ENCODE assay signal across 9 cellular contexts in genomic region chr5:115379622-115380344, GRCh38.
DNase-seq lines count a peak whose midpoint lies in the region; ATAC-seq, FAIRE-seq and TF ChIP-seq lines count a peak whose summit lies in the region.
"Had no signal": no experiment of that assay in that cellular context is flagged by ENCODE, and none has a peak within 500 bp of the region (broad histone marks: within the 10 kb centered on the region; RNA-seq: fewer than 3 reads in every experiment).

No MANE protein-coding gene starts in this region.

- no peak overlapping the region for H3K14ac ChIP-seq in H1 (ENCODE audit: insufficient read length)

- H3K9ac ChIP-seq in KMS-11 (peak overlapping the region; percentile 23; the same call in 1 of the 2 replicates), H1 (replicated peaks in 1 of 4; ENCODE audit: extremely low read depth in 1 of 4, low read depth in 3 of 4, low read length in 3 of 4) (no peak overlapping the region)

- no peak for TF ChIP-seq RAD21 in H1 (IDR thresholded peaks at IDR 0.05 in 1 of 2, conservative IDR thresholded peaks at IDR 0.05 in 1 of 2; ENCODE audit: low read depth in 2 of 2, low read length in 2 of 2)

- ATAC-seq in GM21515 (IDR thresholded peaks at IDR 0.05; ENCODE audit: unreplicated experiment) (peak; percentile 63), heart right ventricle (no peak)

- H3K4me3 ChIP-seq in KMS-11 (IDR thresholded peaks at IDR 0.05; ENCODE audit: insufficient read depth, low read depth, low read length) (no peak overlapping the region), H1 (ENCODE audit: extremely low read depth in 1 of 4, insufficient read depth in 2 of 4, low read depth in 3 of 4, low read length in 4 of 4) (no peak overlapping the region), heart right ventricle (no peak overlapping the region)

- no peak overlapping the region for H2BK20ac ChIP-seq in H1 (ENCODE audit: low read length)

- no peak overlapping the region for H2BK15ac ChIP-seq in H1 (ENCODE audit: low read length)

- no peaks in the 10 kb centered on the region for H3K36me3 ChIP-seq in KMS-11 (ENCODE audit: insufficient read depth)
- H3K36me3 ChIP-seq in H1 (ENCODE audit: control insufficient read depth in 2 of 4, insufficient read depth in 4 of 4, low read length in 3 of 4): no peaks in the 10 kb centered on the region
- no peaks in the 10 kb centered on the region for H3K36me3 ChIP-seq in heart right ventricle

- FAIRE-seq in GM12891 (lab: Jason Lieb, UNC): peak; percentile 56
- no peak for FAIRE-seq in H1 (lab: Jason Lieb, UNC)

- no peak overlapping the region for H2BK120ac ChIP-seq in H1 (replicated peaks; ENCODE audit: low read depth, low read length)

- no peak overlapping the region for H4K91ac ChIP-seq in H1 (replicated peaks; ENCODE audit: insufficient read length, low read length)

- no peak overlapping the region for H4K5ac ChIP-seq in H1 (ENCODE audit: insufficient read length, low read depth, low read length)

- no peak overlapping the region for H2AK5ac ChIP-seq in H1 (ENCODE audit: low read depth, low read length)

- H3K27me3 ChIP-seq in KMS-11 (ENCODE audit: insufficient read depth, low read depth) (no peaks in the 10 kb centered on the region), H1 (replicated peaks in 1 of 4; ENCODE audit: control insufficient read depth in 3 of 4, extremely low read depth in 1 of 4, insufficient read depth in 3 of 4, low read length in 3 of 4) (no peaks in the 10 kb centered on the region), heart right ventricle (no peaks in the 10 kb centered on the region)

- POLR2A ChIA-PET in H1 (lab: Charles Lee; ENCODE audit: partially characterized antibody): no interaction called here

- H3K9me3 ChIP-seq in H1 (ENCODE audit: insufficient read depth in 2 of 2, low read depth in 1 of 2, low read length in 1 of 2) (no peaks in the 10 kb centered on the region), heart right ventricle (no peaks in the 10 kb centered on the region)

- no peak overlapping the region for H3K56ac ChIP-seq in H1 (replicated peaks; ENCODE audit: insufficient read length, low read depth, low read length)

- CTCF ChIA-PET in H1 (lab: Charles Lee; ENCODE audit: partially characterized antibody): interaction anchor here (0.7 to 4.9 kb wide), 4 partner anchors 10 to 168 kb away, joined by 6 to 14 read pairs (median 8); no protein-coding TSS in a partner anchor

- H2AFZ ChIP-seq in KMS-11 (ENCODE audit: low read depth): peak overlapping the region; percentile 29; the same call in 1 of the 2 replicates
- H2AFZ ChIP-seq in H1 (ENCODE audit: low read length): no peak overlapping the region

- no peaks in the 10 kb centered on the region for H3K23me2 ChIP-seq in H1 (ENCODE audit: low read depth, low read length)

- no peaks in the 10 kb centered on the region for H3K79me1 ChIP-seq in H1 (ENCODE audit: low read depth, low read length)

- no peaks in the 10 kb centered on the region for H4K20me1 ChIP-seq in KMS-11 (ENCODE audit: insufficient read depth)
- H4K20me1 ChIP-seq in H1 (replicated peaks in 1 of 2; ENCODE audit: control insufficient read depth in 1 of 2, insufficient read depth in 2 of 2, low read length in 2 of 2): no peaks in the 10 kb centered on the region

- H4K8ac ChIP-seq in H1 (ENCODE audit: extremely low read depth, insufficient read depth, low read length): peak overlapping the region; percentile 80; the same call in 1 of the 2 replicates

- 91% methylated on average over 8 of the region's 8 CpGs; no CpG with 5 or more reads in 1 of the 2 experiments for WGBS in H1 (ENCODE audit: extremely low coverage in 1 of 2, insufficient coverage in 1 of 2, insufficient read length in 1 of 2, insufficient replicate concordance in 2 of 2, low coverage in 1 of 2, low lambda C conversion rate in 2 of 2, missing lambda C conversion rate in 1 of 2), 2 experiments
- WGBS in heart right ventricle, 2 donors: 84 to 87% methylated on average over 8 of the region's 8 CpGs

- H3K4me1 ChIP-seq in KMS-11 (ENCODE audit: low read depth, poor library complexity, severe bottlenecking) (peaks cover 69% of the 10 kb centered on the region), H1 (replicated peaks in 1 of 4; ENCODE audit: control insufficient read depth in 3 of 4, insufficient read depth in 4 of 4, low read length in 3 of 4) (no peaks in the 10 kb centered on the region), heart right ventricle (peaks cover 0 to 28% (median 14%) of the 10 kb centered on the region in 9 donors)

- H2BK12ac ChIP-seq in H1 (ENCODE audit: low read depth, low read length): no peak overlapping the region

- intact Hi-C loops in heart right ventricle (cut with DNase I): loop anchor here (2.0 to 10.0 kb wide), 13 partner anchors 38 to 208 kb away; partner anchors contain the start of gene FEM1C (in 4 of the 10)

- TF ChIP-seq EP300 in H1 (IDR thresholded peaks at IDR 0.05; ENCODE audit: borderline replicate concordance in 1 of 2, low read depth in 2 of 2, low read length in 2 of 2): no peak

- no peak overlapping the region for H3K4ac ChIP-seq in H1 (replicated peaks; ENCODE audit: insufficient read length, low read depth, low read length)

- peak overlapping the region; percentile 68 for H3K27ac ChIP-seq in KMS-11
- H3K27ac ChIP-seq in H1 (ENCODE audit: low read depth, low read length): no peak overlapping the region
- H3K27ac ChIP-seq in heart right ventricle: no peak overlapping the region

- H3K4me2 ChIP-seq in KMS-11 (peak overlapping the region; percentile 86), H1 (ENCODE audit: insufficient read depth in 1 of 2, low read depth in 2 of 2, low read length in 2 of 2) (no peak overlapping the region)

- no peak overlapping the region for H3K23ac ChIP-seq in H1 (ENCODE audit: insufficient read length)

- H3K18ac ChIP-seq in H1 (ENCODE audit: extremely low read depth, low read length): no peak overlapping the region

- no peak overlapping the region for H2BK5ac ChIP-seq in H1 (ENCODE audit: low read depth, low read length)

- H3K79me2 ChIP-seq in KMS-11 (ENCODE audit: insufficient read depth, low read depth) (no peaks in the 10 kb centered on the region), H1 (ENCODE audit: control insufficient read depth in 1 of 2, insufficient read depth in 2 of 2, low read length in 2 of 2) (no peaks in the 10 kb centered on the region)

- TF ChIP-seq CTCF in KMS-11 (conservative IDR thresholded peaks at IDR 0.05; ENCODE audit: low read depth, low read length) (no peak), H1 (IDR thresholded peaks at IDR 0.05; ENCODE audit: control extremely low read depth in 1 of 3, insufficient read depth in 1 of 3, low read depth in 1 of 3, low read length in 3 of 3) (no peak), heart right ventricle (IDR thresholded peaks at IDR 0.05) (no peak)

- no peak for DNase-seq in GM12891 (ENCODE audit: insufficient read length, low spot score)
- no peak for DNase-seq in H1 (ENCODE audit: low read depth in 1 of 2, low spot score in 2 of 2)
- DNase-seq in erythroblast (lab: John Stamatoyannopoulos, UW): no peak
- no peak for DNase-seq in globus pallidus (ENCODE audit: low spot score)
- no peak for DNase-seq in islet precursor cell
- DNase-seq in heart right ventricle: no peak
- DNase-seq: activated naive CD4-positive, alpha-beta T cell had no signal

- TF ChIP-seq POLR2A in GM12891 (IDR thresholded peaks at IDR 0.05; ENCODE audit: low read depth, low read length) (no peak), H1 (IDR thresholded peaks at IDR 0.05; ENCODE audit: control extremely low read depth in 1 of 2, low read depth in 2 of 2, low read length in 2 of 2) (no peak), erythroblast (IDR thresholded peaks at IDR 0.05; ENCODE audit: low read length) (no peak)

TF ChIP-seq in GM12891, 5 proteins besides CTCF, POLR2A, EP300 and RAD21:
- TF ChIP-seq TAF1 (IDR thresholded peaks at IDR 0.05; ENCODE audit: low read depth, low read length) (no peak), POU2F2 (IDR thresholded peaks at IDR 0.05; ENCODE audit: low read depth, low read length) (no peak; the same call in 1 of the 2 replicates), PAX5 (IDR thresholded peaks at IDR 0.05; ENCODE audit: insufficient read depth, low read length, severe bottlenecking) (no peak), SPI1 (IDR thresholded peaks at IDR 0.05; ENCODE audit: low read depth, low read length) (no peak), POLR2AphosphoS5 (IDR thresholded peaks at IDR 0.05; ENCODE audit: low read depth, low read length) (no peak)

TF ChIP-seq in H1, 55 proteins besides CTCF, POLR2A, EP300 and RAD21 (continues in another document):
- TF ChIP-seq NANOG (IDR thresholded peaks at IDR 0.05; ENCODE audit: insufficient read depth, low read depth, low read length, poor library complexity, severe bottlenecking) (no peak), YY1 (IDR thresholded peaks at IDR 0.05; ENCODE audit: low read depth, low read length) (no peak), GABPA (IDR thresholded peaks at IDR 0.05; ENCODE audit: borderline replicate concordance, insufficient read depth, low read length) (no peak), FOSL1 (IDR thresholded peaks at IDR 0.05; ENCODE audit: insufficient read depth, low read depth, low read length) (no peak), SP2 (IDR thresholded peaks at IDR 0.05; ENCODE audit: low read length) (no peak), SRF (IDR thresholded peaks at IDR 0.05; ENCODE audit: low read depth, low read length) (no peak), E2F6 (IDR thresholded peaks at IDR 0.05) (no peak), POU5F1 (IDR thresholded peaks at IDR 0.05; ENCODE audit: low read depth, low read length) (no peak), ATF3 (IDR thresholded peaks at IDR 0.05; ENCODE audit: insufficient read depth, low read depth, low read length) (no peak), RFX5 (IDR thresholded peaks at IDR 0.05; ENCODE audit: borderline replicate concordance, low read depth, low read length) (no peak), CEBPB (IDR thresholded peaks at IDR 0.05; ENCODE audit: low read depth, low read length) (no peak), CBX5 (IDR thresholded peaks at IDR 0.05; ENCODE audit: low read depth, low read length) (no peak), SAP30 (IDR thresholded peaks at IDR 0.05; ENCODE audit: insufficient read depth, insufficient replicate concordance, low read length) (no peak)
